Comparison of ENCODE assay signal across 7 cellular contexts in genomic region chr20:36838381-36838780, GRCh38. TPM values are rescaled to one million over a fixed set of nuclear protein-coding genes. Genes with fewer than 3 reads are reported as not detected.
"Had no signal": no experiment of that assay in that cellular context is flagged by ENCODE, and none has a peak within 500 bp of the region (broad histone marks: within the 10 kb centered on the region; RNA-seq: fewer than 3 reads in every experiment).

No MANE protein-coding gene starts in this region.

RNA-seq across cellular contexts. Expression of gene TLDC2, which starts 37.6 kb away (rescaled TPM):
- total RNA-seq: fibroblast of villous mesenchyme, left ventricle myocardium inferior, mammary epithelial cell, mesenteric fat pad, myocyte, right cardiac atrium, suprapubic skin had no signal
